ENCODE assay signal across 8 cellular contexts in the genomic region with DNA sequence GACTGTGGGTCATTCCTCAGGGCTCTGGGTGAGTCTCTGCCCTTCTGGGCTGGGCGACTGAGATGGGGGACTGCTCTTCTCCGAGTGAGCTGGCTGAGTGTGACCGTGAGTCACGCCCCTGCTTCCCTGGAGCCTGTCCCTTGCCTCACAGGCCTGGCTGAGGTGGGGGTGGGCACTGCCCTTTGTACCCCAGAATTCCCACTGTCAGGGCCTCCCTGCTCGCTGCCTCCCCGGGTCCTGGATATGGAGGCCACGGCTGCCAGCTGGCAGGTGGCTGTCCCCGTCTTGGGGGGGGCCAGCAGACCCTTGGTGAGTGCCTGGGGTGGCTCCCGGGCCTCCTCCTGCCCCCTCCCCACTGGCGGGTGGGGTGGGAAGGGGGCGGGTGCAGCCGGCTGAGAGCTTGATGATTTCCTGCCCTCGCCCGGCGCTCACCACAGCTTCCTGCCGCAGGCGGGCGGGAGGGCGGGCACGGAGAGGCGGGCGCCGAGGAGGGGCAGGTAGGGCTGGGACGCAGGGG. TPM values are rescaled to one million over a fixed set of nuclear protein-coding genes. Genes with fewer than 3 reads are reported as not detected.
A peak's percentile ranks its signal among the peaks of the same experiment; 100 is the strongest.
DNase-seq lines count a peak whose midpoint lies in the region; ATAC-seq and TF ChIP-seq lines count a peak whose summit lies in the region.

Gene LAT, plus strand, starts transcription at position 434 of the 517 bp plus-strand sequence. CDS start 366 bp downstream, outside the sequence.

- H3K27me3 ChIP-seq in WERI-Rb-1 (ENCODE audit: insufficient read depth, low read depth, severe bottlenecking) (no peaks in the 10 kb centered on the region), sigmoid colon (no peaks in the 10 kb centered on the region)

- peak; percentile 82 for ATAC-seq in effector memory CD8-positive, alpha-beta T cell (replicated peaks)
- no peak for ATAC-seq in HG03432 (IDR thresholded peaks at IDR 0.05; ENCODE audit: unreplicated experiment)

- peaks cover 50 to 53% of the 10 kb centered on the region in 2 donors for H3K4me1 Mint-ChIP-seq in effector memory CD8-positive, alpha-beta T cell (ENCODE audit: low read depth in 2 of 2)

- TF ChIP-seq CTCF in WERI-Rb-1 (IDR thresholded peaks at IDR 0.05; ENCODE audit: low read depth, low read length), result no peak
- TF ChIP-seq CTCF in sigmoid colon (IDR thresholded peaks at IDR 0.05), result no peak

- no peak within 1 kb of the TSS for H3K4me3 ChIP-seq in WERI-Rb-1 (ENCODE audit: low read depth, low read length)
- H3K4me3 ChIP-seq in sigmoid colon, result peak within 1 kb of the TSS in 1 of 4 donors; percentile 12

- WGBS in sigmoid colon, 2 donors, result 39 to 73% methylated on average over 24 of the region's 24 CpGs

- H3K9me3 Mint-ChIP-seq in effector memory CD8-positive, alpha-beta T cell, result peaks cover 6 to 10% of the 10 kb centered on the region in 2 donors

- TF ChIP-seq EP300 in sigmoid colon (IDR thresholded peaks at IDR 0.05), result no peak

- DNase-seq in activated CD4-positive, CD25-positive, alpha-beta regulatory T cell treated with anti-CD3 and anti-CD28 coated beads, Interleukin-2, amount 50 U/mL, for 16 hours (ENCODE audit: low read depth, low spot score), result peak; percentile 61
- DNase-seq in effector memory CD8-positive, alpha-beta T cell, result peak; percentile 62 to 72 (median 71)
- DNase-seq in stimulated activated CD8-positive, alpha-beta memory T cell treated with anti-CD3 and anti-CD28 coated beads, Interleukin-15, amount 100 ng/mL, for 4 hours (ENCODE audit: low read depth in 2 of 2), result peak; percentile 64 to 67
- DNase-seq in GM19240 (ENCODE audit: insufficient read length, low spot score), result no peak
- DNase-seq in WERI-Rb-1, result no peak
- no peak for DNase-seq in sigmoid colon

- peak within 1 kb of the TSS; percentile 97 for H3K27ac Mint-ChIP-seq in effector memory CD8-positive, alpha-beta T cell

- peak within 1 kb of the TSS; percentile 98 to 99 for H3K4me3 Mint-ChIP-seq in effector memory CD8-positive, alpha-beta T cell

- H3K36me3 Mint-ChIP-seq in effector memory CD8-positive, alpha-beta T cell (ENCODE audit: insufficient read depth), result peaks cover 55% of the 10 kb centered on the region

- H3K36me3 ChIP-seq in KOPT-K1 (ENCODE audit: insufficient read depth, low read length), result peaks cover 78% of the 10 kb centered on the region
- H3K36me3 ChIP-seq in WERI-Rb-1, result peaks cover 33% of the 10 kb centered on the region
- peaks cover 0 to 96% (median 49%) of the 10 kb centered on the region in 4 donors for H3K36me3 ChIP-seq in sigmoid colon

- H3K9me3 ChIP-seq in KOPT-K1 (ENCODE audit: insufficient read depth, low read length, poor library complexity, severe bottlenecking) (peaks cover 9% of the 10 kb centered on the region), WERI-Rb-1 (ENCODE audit: severe bottlenecking) (peaks cover 3% of the 10 kb centered on the region), sigmoid colon (peaks cover 0 to 4% (median 3%) of the 10 kb centered on the region in 4 donors)

- no peaks in the 10 kb centered on the region for H3K4me1 ChIP-seq in sigmoid colon

- peak within 1 kb of the TSS; percentile 100 for H3K27ac ChIP-seq in KOPT-K1 (ENCODE audit: low read depth, low read length, poor library complexity, severe bottlenecking)
- no peak within 1 kb of the TSS for H3K27ac ChIP-seq in WERI-Rb-1
- no peak within 1 kb of the TSS for H3K27ac ChIP-seq in sigmoid colon

- H3K27me3 Mint-ChIP-seq in effector memory CD8-positive, alpha-beta T cell, result no peaks in the 10 kb centered on the region

- TF ChIP-seq POLR2A in sigmoid colon (IDR thresholded peaks at IDR 0.05), result no peak

- intact Hi-C loops in sigmoid colon (cut with DNase I), result no loop called here

RNA-seq across cellular contexts. Expression of gene LAT, which starts in this region (rescaled TPM):
- total RNA-seq in sigmoid colon, result 10 to 100 TPM in 2 of 4 donors, 1 to 10 TPM in 2; 6.6 to 19.1 (median 9.3) TPM
- 10 to 100 TPM in 1 of 3 donors, 1 to 10 TPM in 2; 1.4 to 26.2 (median 2.4) TPM for polyA plus RNA-seq in sigmoid colon

Comparison
In these comparisons a context has a peak if more than half of its experiments do, and no peak if none do; other contexts are left out.
1. DNase-seq: peak in activated CD4-positive, CD25-positive, alpha-beta regulatory T cell treated with anti-CD3 and anti-CD28 coated beads, Interleukin-2, amount 50 U/mL, for 16 hours (single experiment), effector memory CD8-positive, alpha-beta T cell (3 of 3) and stimulated activated CD8-positive, alpha-beta memory T cell treated with anti-CD3 and anti-CD28 coated beads, Interleukin-15, amount 100 ng/mL, for 4 hours (2 of 2); none in GM19240 (single experiment), WERI-Rb-1 (single experiment) and sigmoid colon (single experiment).